ENCODE assay signal across 1 cellular context in genomic region chr18:58544616-58545337, GRCh38.
TF ChIP-seq lines count a peak whose summit lies in the region.

No MANE protein-coding gene starts in this region.

TF ChIP-seq in GM12878, 131 proteins besides CTCF, POLR2A, EP300 and RAD21 (continued from another document):
- TF ChIP-seq PRDM15 (CRISPR knock-in tag; IDR thresholded peaks at IDR 0.05) (no peak), ZNF274 (IDR thresholded peaks at IDR 0.05; ENCODE audit: insufficient read depth, insufficient read length) (no peak), CREM (IDR thresholded peaks at IDR 0.05; ENCODE audit: low read depth) (peak; percentile 64; the same call in 1 of the 2 replicates), RBBP5 (conservative IDR thresholded peaks at IDR 0.05) (no peak), JUNB (IDR thresholded peaks at IDR 0.05) (peak; percentile 94), NBN (IDR thresholded peaks at IDR 0.05) (peak; percentile 67; the same call in 1 of the 2 replicates), SPI1 (IDR thresholded peaks at IDR 0.05; ENCODE audit: borderline replicate concordance, insufficient read depth, low read depth, low read length) (peak; percentile 58), IRF4 (IDR thresholded peaks at IDR 0.05; ENCODE audit: low read depth, low read length) (peak; percentile 94), STAT3 (IDR thresholded peaks at IDR 0.05; ENCODE audit: low read depth, low read length) (no peak), PKNOX1 (IDR thresholded peaks at IDR 0.05) (no peak), BCL11A (IDR thresholded peaks at IDR 0.05; ENCODE audit: low read depth, low read length) (peak; percentile 82), PAX5 (IDR thresholded peaks at IDR 0.05; ENCODE audit: borderline replicate concordance, low read depth, low read length) (peak; percentile 62; the same call in 1 of the 2 replicates), IKZF1 (conservative IDR thresholded peaks at IDR 0.05) (peak; percentile 51; the same call in 1 of the 2 replicates), LARP7 (IDR thresholded peaks at IDR 0.05) (no peak), SMC3 (IDR thresholded peaks at IDR 0.05; ENCODE audit: borderline replicate concordance, low read length) (peak; percentile 17; the same call in 1 of the 2 replicates), NR2F1 (conservative IDR thresholded peaks at IDR 0.05) (no peak), EGR1 (IDR thresholded peaks at IDR 0.05; ENCODE audit: borderline replicate concordance in 1 of 2, low read depth in 2 of 2, low read length in 2 of 2) (peak in 1 of 2 experiments; percentile 30; a peak in 1 of 3 replicates), ATF7 (IDR thresholded peaks at IDR 0.05; ENCODE audit: low read depth) (0 out of 2 replicates have a peak, but pooled peaks have one; percentile 41), SREBF1 (IDR thresholded peaks at IDR 0.05; ENCODE audit: low read length) (no peak), YY1 (IDR thresholded peaks at IDR 0.05; ENCODE audit: low read depth, low read length) (no peak), EED (IDR thresholded peaks at IDR 0.05; ENCODE audit: low read depth) (peak; percentile 98), JUND (IDR thresholded peaks at IDR 0.05; ENCODE audit: low read depth, low read length) (peak; percentile 38; the same call in 1 of the 2 replicates), ZZZ3 (IDR thresholded peaks at IDR 0.05; ENCODE audit: control insufficient read depth, insufficient read length, low read depth) (no peak), ZBED1 (IDR thresholded peaks at IDR 0.05; ENCODE audit: borderline replicate concordance) (peak; percentile 78; the same call in 1 of the 2 replicates)
- TF ChIP-seq, protein P1, sequence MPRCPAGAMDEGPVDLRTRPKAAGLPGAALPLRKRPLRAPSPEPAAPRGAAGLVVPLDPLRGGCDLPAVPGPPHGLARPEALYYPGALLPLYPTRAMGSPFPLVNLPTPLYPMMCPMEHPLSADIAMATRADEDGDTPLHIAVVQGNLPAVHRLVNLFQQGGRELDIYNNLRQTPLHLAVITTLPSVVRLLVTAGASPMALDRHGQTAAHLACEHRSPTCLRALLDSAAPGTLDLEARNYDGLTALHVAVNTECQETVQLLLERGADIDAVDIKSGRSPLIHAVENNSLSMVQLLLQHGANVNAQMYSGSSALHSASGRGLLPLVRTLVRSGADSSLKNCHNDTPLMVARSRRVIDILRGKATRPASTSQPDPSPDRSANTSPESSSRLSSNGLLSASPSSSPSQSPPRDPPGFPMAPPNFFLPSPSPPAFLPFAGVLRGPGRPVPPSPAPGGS (IDR thresholded peaks at IDR 0.05; ENCODE audit: borderline replicate concordance, insufficient read depth, low read depth, low read length, poor library complexity, severe bottlenecking): peak; percentile 83
- TF ChIP-seq, protein P2, sequence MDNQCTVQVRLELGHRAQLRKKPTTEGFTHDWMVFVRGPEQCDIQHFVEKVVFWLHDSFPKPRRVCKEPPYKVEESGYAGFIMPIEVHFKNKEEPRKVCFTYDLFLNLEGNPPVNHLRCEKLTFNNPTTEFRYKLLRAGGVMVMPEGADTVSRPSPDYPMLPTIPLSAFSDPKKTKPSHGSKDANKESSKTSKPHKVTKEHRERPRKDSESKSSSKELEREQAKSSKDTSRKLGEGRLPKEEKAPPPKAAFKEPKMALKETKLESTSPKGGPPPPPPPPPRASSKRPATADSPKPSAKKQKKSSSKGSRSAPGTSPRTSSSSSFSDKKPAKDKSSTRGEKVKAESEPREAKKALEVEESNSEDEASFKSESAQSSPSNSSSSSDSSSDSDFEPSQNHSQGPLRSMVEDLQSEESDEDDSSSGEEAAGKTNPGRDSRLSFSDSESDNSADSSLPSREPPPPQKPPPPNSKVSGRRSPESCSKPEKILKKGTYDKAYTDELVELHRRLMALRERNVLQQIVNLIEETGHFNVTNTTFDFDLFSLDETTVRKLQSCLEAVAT (IDR thresholded peaks at IDR 0.05): 0 out of 2 replicates have a peak, but pooled peaks have one; percentile 36
- TF ChIP-seq, protein P3, sequence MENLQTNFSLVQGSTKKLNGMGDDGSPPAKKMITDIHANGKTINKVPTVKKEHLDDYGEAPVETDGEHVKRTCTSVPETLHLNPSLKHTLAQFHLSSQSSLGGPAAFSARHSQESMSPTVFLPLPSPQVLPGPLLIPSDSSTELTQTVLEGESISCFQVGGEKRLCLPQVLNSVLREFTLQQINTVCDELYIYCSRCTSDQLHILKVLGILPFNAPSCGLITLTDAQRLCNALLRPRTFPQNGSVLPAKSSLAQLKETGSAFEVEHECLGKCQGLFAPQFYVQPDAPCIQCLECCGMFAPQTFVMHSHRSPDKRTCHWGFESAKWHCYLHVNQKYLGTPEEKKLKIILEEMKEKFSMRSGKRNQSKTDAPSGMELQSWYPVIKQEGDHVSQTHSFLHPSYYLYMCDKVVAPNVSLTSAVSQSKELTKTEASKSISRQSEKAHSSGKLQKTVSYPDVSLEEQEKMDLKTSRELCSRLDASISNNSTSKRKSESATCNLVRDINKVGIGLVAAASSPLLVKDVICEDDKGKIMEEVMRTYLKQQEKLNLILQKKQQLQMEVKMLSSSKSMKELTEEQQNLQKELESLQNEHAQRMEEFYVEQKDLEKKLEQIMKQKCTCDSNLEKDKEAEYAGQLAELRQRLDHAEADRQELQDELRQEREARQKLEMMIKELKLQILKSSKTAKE (IDR thresholded peaks at IDR 0.05; ENCODE audit: low read depth, poor library complexity, severe bottlenecking): peak; percentile 71
